2 cellular contexts compared by ENCODE assay signal in the genomic region with DNA sequence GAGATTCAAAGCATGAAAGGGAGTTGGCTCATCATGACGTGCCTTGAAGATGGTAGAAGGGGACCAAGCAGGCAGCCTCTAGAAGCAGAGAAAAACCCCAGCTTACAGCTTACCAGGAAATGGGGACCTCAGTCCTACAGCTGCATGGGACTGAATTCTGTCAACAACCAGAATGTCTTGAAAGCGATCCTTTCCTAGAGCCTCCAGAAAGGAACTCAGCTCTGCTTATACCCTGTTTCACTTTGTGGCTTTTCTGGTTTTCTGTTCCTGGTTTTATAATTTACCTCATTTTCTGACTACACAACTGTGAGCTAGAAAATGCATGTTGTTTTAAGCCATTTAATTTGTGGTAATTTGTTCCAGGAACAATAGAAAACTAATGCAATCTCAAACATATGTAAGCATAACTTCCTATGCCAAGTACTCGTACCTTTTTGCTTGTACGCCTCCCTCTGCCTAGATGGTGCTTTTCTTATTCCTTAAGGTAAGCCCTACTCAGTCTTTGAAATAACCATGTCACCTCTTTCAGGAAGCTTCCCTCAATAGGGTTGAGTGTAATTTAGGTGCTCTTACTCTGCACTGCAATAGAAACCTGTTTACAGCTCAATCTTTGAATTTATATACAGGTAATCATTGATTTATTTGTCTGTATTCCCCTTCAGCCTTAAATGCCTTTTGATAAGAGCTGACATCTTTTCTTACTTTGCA.
TF ChIP-seq lines count a peak whose summit lies in the region.

No MANE protein-coding gene starts in this region.

TF ChIP-seq in H1, 55 proteins besides CTCF, POLR2A, EP300 and RAD21 (continued from another document):
- TF ChIP-seq, protein P1, sequence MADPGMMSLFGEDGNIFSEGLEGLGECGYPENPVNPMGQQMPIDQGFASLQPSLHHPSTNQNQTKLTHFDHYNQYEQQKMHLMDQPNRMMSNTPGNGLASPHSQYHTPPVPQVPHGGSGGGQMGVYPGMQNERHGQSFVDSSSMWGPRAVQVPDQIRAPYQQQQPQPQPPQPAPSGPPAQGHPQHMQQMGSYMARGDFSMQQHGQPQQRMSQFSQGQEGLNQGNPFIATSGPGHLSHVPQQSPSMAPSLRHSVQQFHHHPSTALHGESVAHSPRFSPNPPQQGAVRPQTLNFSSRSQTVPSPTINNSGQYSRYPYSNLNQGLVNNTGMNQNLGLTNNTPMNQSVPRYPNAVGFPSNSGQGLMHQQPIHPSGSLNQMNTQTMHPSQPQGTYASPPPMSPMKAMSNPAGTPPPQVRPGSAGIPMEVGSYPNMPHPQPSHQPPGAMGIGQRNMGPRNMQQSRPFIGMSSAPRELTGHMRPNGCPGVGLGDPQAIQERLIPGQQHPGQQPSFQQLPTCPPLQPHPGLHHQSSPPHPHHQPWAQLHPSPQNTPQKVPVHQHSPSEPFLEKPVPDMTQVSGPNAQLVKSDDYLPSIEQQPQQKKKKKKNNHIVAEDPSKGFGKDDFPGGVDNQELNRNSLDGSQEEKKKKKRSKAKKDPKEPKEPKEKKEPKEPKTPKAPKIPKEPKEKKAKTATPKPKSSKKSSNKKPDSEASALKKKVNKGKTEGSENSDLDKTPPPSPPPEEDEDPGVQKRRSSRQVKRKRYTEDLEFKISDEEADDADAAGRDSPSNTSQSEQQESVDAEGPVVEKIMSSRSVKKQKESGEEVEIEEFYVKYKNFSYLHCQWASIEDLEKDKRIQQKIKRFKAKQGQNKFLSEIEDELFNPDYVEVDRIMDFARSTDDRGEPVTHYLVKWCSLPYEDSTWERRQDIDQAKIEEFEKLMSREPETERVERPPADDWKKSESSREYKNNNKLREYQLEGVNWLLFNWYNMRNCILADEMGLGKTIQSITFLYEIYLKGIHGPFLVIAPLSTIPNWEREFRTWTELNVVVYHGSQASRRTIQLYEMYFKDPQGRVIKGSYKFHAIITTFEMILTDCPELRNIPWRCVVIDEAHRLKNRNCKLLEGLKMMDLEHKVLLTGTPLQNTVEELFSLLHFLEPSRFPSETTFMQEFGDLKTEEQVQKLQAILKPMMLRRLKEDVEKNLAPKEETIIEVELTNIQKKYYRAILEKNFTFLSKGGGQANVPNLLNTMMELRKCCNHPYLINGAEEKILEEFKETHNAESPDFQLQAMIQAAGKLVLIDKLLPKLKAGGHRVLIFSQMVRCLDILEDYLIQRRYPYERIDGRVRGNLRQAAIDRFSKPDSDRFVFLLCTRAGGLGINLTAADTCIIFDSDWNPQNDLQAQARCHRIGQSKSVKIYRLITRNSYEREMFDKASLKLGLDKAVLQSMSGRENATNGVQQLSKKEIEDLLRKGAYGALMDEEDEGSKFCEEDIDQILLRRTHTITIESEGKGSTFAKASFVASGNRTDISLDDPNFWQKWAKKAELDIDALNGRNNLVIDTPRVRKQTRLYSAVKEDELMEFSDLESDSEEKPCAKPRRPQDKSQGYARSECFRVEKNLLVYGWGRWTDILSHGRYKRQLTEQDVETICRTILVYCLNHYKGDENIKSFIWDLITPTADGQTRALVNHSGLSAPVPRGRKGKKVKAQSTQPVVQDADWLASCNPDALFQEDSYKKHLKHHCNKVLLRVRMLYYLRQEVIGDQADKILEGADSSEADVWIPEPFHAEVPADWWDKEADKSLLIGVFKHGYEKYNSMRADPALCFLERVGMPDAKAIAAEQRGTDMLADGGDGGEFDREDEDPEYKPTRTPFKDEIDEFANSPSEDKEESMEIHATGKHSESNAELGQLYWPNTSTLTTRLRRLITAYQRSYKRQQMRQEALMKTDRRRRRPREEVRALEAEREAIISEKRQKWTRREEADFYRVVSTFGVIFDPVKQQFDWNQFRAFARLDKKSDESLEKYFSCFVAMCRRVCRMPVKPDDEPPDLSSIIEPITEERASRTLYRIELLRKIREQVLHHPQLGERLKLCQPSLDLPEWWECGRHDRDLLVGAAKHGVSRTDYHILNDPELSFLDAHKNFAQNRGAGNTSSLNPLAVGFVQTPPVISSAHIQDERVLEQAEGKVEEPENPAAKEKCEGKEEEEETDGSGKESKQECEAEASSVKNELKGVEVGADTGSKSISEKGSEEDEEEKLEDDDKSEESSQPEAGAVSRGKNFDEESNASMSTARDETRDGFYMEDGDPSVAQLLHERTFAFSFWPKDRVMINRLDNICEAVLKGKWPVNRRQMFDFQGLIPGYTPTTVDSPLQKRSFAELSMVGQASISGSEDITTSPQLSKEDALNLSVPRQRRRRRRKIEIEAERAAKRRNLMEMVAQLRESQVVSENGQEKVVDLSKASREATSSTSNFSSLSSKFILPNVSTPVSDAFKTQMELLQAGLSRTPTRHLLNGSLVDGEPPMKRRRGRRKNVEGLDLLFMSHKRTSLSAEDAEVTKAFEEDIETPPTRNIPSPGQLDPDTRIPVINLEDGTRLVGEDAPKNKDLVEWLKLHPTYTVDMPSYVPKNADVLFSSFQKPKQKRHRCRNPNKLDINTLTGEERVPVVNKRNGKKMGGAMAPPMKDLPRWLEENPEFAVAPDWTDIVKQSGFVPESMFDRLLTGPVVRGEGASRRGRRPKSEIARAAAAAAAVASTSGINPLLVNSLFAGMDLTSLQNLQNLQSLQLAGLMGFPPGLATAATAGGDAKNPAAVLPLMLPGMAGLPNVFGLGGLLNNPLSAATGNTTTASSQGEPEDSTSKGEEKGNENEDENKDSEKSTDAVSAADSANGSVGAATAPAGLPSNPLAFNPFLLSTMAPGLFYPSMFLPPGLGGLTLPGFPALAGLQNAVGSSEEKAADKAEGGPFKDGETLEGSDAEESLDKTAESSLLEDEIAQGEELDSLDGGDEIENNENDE (IDR thresholded peaks at IDR 0.05; ENCODE audit: insufficient replicate concordance, low read length) = no peak
- no peak for TF ChIP-seq BACH1 (IDR thresholded peaks at IDR 0.05; ENCODE audit: low read length)
TF ChIP-seq in H1: peak in this region for 0.

TF ChIP-seq in HEK293T, 16 proteins besides CTCF, POLR2A, EP300 and RAD21 (continued from another document):
- TF ChIP-seq, protein P2, sequence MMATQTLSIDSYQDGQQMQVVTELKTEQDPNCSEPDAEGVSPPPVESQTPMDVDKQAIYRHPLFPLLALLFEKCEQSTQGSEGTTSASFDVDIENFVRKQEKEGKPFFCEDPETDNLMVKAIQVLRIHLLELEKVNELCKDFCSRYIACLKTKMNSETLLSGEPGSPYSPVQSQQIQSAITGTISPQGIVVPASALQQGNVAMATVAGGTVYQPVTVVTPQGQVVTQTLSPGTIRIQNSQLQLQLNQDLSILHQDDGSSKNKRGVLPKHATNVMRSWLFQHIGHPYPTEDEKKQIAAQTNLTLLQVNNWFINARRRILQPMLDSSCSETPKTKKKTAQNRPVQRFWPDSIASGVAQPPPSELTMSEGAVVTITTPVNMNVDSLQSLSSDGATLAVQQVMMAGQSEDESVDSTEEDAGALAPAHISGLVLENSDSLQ (IDR thresholded peaks at IDR 0.05) = no peak
- TF ChIP-seq FOXA1 (IDR thresholded peaks at IDR 0.05) = no peak
- TF ChIP-seq NFRKB (IDR thresholded peaks at IDR 0.05) = no peak
- TF ChIP-seq SUZ12 (IDR thresholded peaks at IDR 0.05) = no peak
- TF ChIP-seq FOXK2 (IDR thresholded peaks at IDR 0.05) = no peak
- TF ChIP-seq CTBP1 (IDR thresholded peaks at IDR 0.05; ENCODE audit: borderline replicate concordance) = no peak
- TF ChIP-seq TARDBP (IDR thresholded peaks at IDR 0.05) = no peak
- no peak for TF ChIP-seq FOXM1 (IDR thresholded peaks at IDR 0.05; ENCODE audit: borderline replicate concordance)
- no peak for TF ChIP-seq HDGF (IDR thresholded peaks at IDR 0.05; ENCODE audit: borderline replicate concordance)
- no peak for TF ChIP-seq ELF4 (IDR thresholded peaks at IDR 0.05)
- no peak for TF ChIP-seq ARNT (IDR thresholded peaks at IDR 0.05)
- TF ChIP-seq LEF1 (IDR thresholded peaks at IDR 0.05; ENCODE audit: borderline replicate concordance) = no peak
